8 cellular contexts compared by ENCODE assay signal in genomic region chr11:33015621-33016551, GRCh38. TPM values are rescaled to one million over a fixed set of nuclear protein-coding genes. Genes with fewer than 3 reads are reported as not detected.
DNase-seq lines count a peak whose midpoint lies in the region; ATAC-seq, FAIRE-seq and TF ChIP-seq lines count a peak whose summit lies in the region.

TSS of gene DEPDC7 (plus strand) at chr11:33015878. CDS start at chr11:33015956, 78 bp downstream.

- no peak within 1 kb of the TSS for H4K5ac ChIP-seq in mesendoderm (ENCODE audit: low read length)

- H3K27ac Mint-ChIP-seq in endodermal cell: peak within 1 kb of the TSS; percentile 52

- no peak within 1 kb of the TSS for H3K4ac ChIP-seq in mesendoderm (ENCODE audit: low read depth, low read length)

- no peaks in the 10 kb centered on the region for H3K36me3 ChIP-seq in endodermal cell (ENCODE audit: control insufficient read depth, insufficient read depth, low read length)
- no peaks in the 10 kb centered on the region for H3K36me3 ChIP-seq in mesendoderm (ENCODE audit: control insufficient read depth, insufficient read depth, low read length)

- no peak within 1 kb of the TSS for H2BK120ac ChIP-seq in mesendoderm (ENCODE audit: low read depth, low read length)

- H3K27me3 ChIP-seq in endodermal cell (ENCODE audit: control insufficient read depth, insufficient read depth, low read length, poor library complexity, severe bottlenecking): peaks cover 18% of the 10 kb centered on the region
- H3K27me3 ChIP-seq in mesendoderm (ENCODE audit: insufficient read depth, low read length, poor library complexity): no peaks in the 10 kb centered on the region

- H3K23ac ChIP-seq in mesendoderm (ENCODE audit: low read length): no peak within 1 kb of the TSS

- no peak within 1 kb of the TSS for H2BK5ac ChIP-seq in mesendoderm (ENCODE audit: low read length)

- no peaks in the 10 kb centered on the region for H3K79me1 ChIP-seq in mesendoderm (ENCODE audit: low read length)

- no peaks in the 10 kb centered on the region for H3K79me2 ChIP-seq in mesendoderm (ENCODE audit: control insufficient read depth, insufficient read depth, low read length)

- peaks cover 31% of the 10 kb centered on the region for H3K27me3 Mint-ChIP-seq in endodermal cell (ENCODE audit: insufficient read depth)

- no peaks in the 10 kb centered on the region for H3K36me3 Mint-ChIP-seq in endodermal cell (ENCODE audit: low read depth)

- H3K4me1 Mint-ChIP-seq in endodermal cell: peaks cover 12% of the 10 kb centered on the region

- peak within 1 kb of the TSS; percentile 31 for H3K18ac ChIP-seq in mesendoderm (ENCODE audit: low read length)

- H3K4me3 Mint-ChIP-seq in endodermal cell: peak within 1 kb of the TSS; percentile 68

- H3K27ac ChIP-seq in endodermal cell (ENCODE audit: low read depth, low read length) (peak within 1 kb of the TSS; percentile 62), mesendoderm (ENCODE audit: low read depth, low read length) (no peak within 1 kb of the TSS)

- H3K9me3 Mint-ChIP-seq in endodermal cell: peaks cover 2% of the 10 kb centered on the region

- no peak within 1 kb of the TSS for H4K8ac ChIP-seq in mesendoderm (ENCODE audit: low read depth, low read length)

- TF ChIP-seq CTCF in endodermal cell (conservative IDR thresholded peaks at IDR 0.05): no peak

- H3K4me3 ChIP-seq in endodermal cell (ENCODE audit: low read length): peak within 1 kb of the TSS; percentile 77
- peak within 1 kb of the TSS; percentile 7 for H3K4me3 ChIP-seq in mesendoderm (ENCODE audit: low read length)

- peak within 1 kb of the TSS; percentile 86 for H3K4me2 ChIP-seq in mesendoderm (ENCODE audit: low read length)

- no peak within 1 kb of the TSS for H2BK15ac ChIP-seq in mesendoderm (replicated peaks; ENCODE audit: low read depth)

- H3K9me3 ChIP-seq in endodermal cell (ENCODE audit: control insufficient read depth, low read length): no peaks in the 10 kb centered on the region

- H2AK5ac ChIP-seq in mesendoderm (ENCODE audit: low read length): no peak within 1 kb of the TSS

- H3K4me1 ChIP-seq in endodermal cell (ENCODE audit: control insufficient read depth, insufficient read depth, low read length): peaks cover 3% of the 10 kb centered on the region
- no peaks in the 10 kb centered on the region for H3K4me1 ChIP-seq in mesendoderm (ENCODE audit: control insufficient read depth, low read depth, low read length)

- 9 to 30% methylated on average over 20 to 89 of the region's 89 CpGs for WGBS in endodermal cell (ENCODE audit: insufficient coverage in 1 of 2, insufficient read length in 1 of 2), 2 experiments
- WGBS in mesendoderm (ENCODE audit: extremely low coverage, insufficient coverage, low lambda C conversion rate): no CpG with 5 or more reads among the region's 89 CpGs

- peak; percentile 63 for ATAC-seq in HG03378 (IDR thresholded peaks at IDR 0.05; ENCODE audit: unreplicated experiment)

- DNase-seq in AG20443 (ENCODE audit: low spot score) (peak; percentile 95), GM19239 (ENCODE audit: insufficient read length, low spot score) (peak; percentile 77), NCI-H69 (lab: John Stamatoyannopoulos, UW) (peak; percentile 98), endodermal cell (peak; percentile 97), mesendoderm (peak; percentile 95)
- DNase-seq in activated CD8-positive, alpha-beta memory T cell treated with anti-CD3 and anti-CD28 coated beads for 24 hours: peak; percentile 90
- DNase-seq in stimulated activated CD4-positive, alpha-beta T cell treated with anti-CD3 and anti-CD28 coated beads, TNF-alpha, amount 100 ng/mL, for 48 hours (ENCODE audit: low read depth in 3 of 3): peak; percentile 57 to 74 (median 63)

- peak within 1 kb of the TSS; percentile 85 for H3K56ac ChIP-seq in mesendoderm (ENCODE audit: low read length)

- H3K9ac ChIP-seq in endodermal cell (ENCODE audit: extremely low read depth, low read length, poor library complexity, severe bottlenecking): peak within 1 kb of the TSS; percentile 6
- peak within 1 kb of the TSS; percentile 70 for H3K9ac ChIP-seq in mesendoderm (ENCODE audit: low read length)

- peak; percentile 68 for FAIRE-seq in GM19239 (lab: Jason Lieb, UNC)

RNA-seq across cellular contexts. Expression of gene DEPDC7, which starts in this region (rescaled TPM):
- total RNA-seq in endodermal cell: 10 to 100 TPM in 1 of 2 donors, 1 to 10 TPM in 1; 7.7 to 11.4 TPM
- polyA plus RNA-seq in endodermal cell (2013, experiment 1 of 2): 6.4 TPM
- polyA plus RNA-seq in endodermal cell (2013, experiment 2 of 2): 6.6 TPM
- 3.2 TPM for polyA plus RNA-seq in mesendoderm (2013, experiment 1 of 2)
- 3.3 TPM for polyA plus RNA-seq in mesendoderm (2013, experiment 2 of 2)
